In the genomic region with DNA sequence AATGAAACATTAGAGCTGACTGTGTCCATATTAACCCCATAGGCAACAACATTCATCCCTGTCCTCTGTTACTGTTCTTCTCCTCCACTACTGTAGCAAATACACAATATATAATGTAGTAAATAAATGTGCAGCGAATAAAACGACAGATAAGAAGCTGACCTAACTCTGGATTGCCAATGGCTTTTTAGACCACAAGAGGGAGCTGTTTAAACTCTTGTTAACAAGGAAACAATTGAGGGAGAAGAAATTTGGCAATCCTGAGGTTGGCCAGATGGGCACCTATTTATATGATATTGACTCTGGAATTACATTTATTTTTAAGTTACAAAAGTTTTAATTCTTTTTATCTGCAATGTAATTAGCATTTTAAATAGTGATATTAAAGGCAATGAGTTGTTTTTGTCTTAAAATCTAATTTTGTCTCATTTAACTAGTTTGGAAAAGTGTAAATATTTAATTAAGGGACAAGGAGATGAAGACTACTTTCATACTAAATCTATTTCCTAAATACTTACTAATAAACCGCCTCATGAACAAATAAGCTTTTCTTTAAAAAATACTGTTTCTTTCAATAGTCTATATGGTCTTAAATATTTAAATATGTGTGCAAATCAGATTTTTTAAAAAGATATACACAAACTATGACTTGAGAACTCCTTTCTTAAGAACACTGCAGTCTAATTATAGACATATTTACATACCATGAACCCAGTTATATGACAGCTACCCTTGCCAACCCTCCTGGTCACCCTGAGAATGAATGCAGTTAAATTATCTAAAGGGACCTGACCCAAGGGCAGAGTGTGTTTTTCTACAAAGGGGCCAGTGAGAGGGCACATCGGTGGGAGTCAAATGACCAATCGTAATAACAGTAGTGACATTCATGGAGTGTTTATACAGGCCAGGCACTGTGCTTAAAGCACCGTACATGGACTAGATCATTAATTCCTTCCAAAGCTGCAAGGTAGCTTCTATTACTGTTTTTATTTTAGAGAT, we compare ENCODE assay signal across 7 cellular contexts. TPM values are rescaled to one million over a fixed set of nuclear protein-coding genes. Genes with fewer than 3 reads are reported as not detected.
DNase-seq lines count a peak whose midpoint lies in the region; ATAC-seq and TF ChIP-seq lines count a peak whose summit lies in the region.

No MANE protein-coding gene starts in this region.

- peaks cover 10% of the 10 kb centered on the region for H3K4me1 Mint-ChIP-seq in neural crest cell

- no peak overlapping the region for H3K9ac ChIP-seq in SK-N-MC (ENCODE audit: insufficient read length)

- H3K27ac ChIP-seq in SK-N-MC (no peak overlapping the region), esophagus squamous epithelium (no peak overlapping the region)

- intact Hi-C loops in esophagus squamous epithelium (cut with DNase I), result no loop called here

- peak; percentile 57 to 88 (median 76) for TF ChIP-seq CTCF in esophagus squamous epithelium (IDR thresholded peaks at IDR 0.05)
- TF ChIP-seq CTCF in neural crest cell (conservative IDR thresholded peaks at IDR 0.05), result peak; percentile 93

- H3K27me3 ChIP-seq in esophagus squamous epithelium, result peaks cover 0 to 23% (median 0%) of the 10 kb centered on the region in 4 donors
- no peaks in the 10 kb centered on the region for H3K27me3 ChIP-seq in MG63

- H3K9me3 ChIP-seq in SK-N-MC (ENCODE audit: low read depth, low read length), result 0 out of 2 replicates have a peak, but pooled peaks cover 2% of the 10 kb centered on the region
- peaks cover 0 to 3% (median 0%) of the 10 kb centered on the region in 3 donors for H3K9me3 ChIP-seq in esophagus squamous epithelium
- H3K9me3 ChIP-seq in MG63, result no peaks in the 10 kb centered on the region

- no peaks in the 10 kb centered on the region for H3K9me3 Mint-ChIP-seq in neural crest cell

- peak; percentile 64 for ATAC-seq in GM21619 (IDR thresholded peaks at IDR 0.05; ENCODE audit: unreplicated experiment)

- DNase-seq in Daoy (ENCODE audit: low read depth), result peak; percentile 41
- DNase-seq in NCI-H1092 treated with DMSO at 0.1 percent for 48 hours (lab: John Stamatoyannopoulos, UW), result peak; percentile 84
- peak; percentile 76 for DNase-seq in SK-N-MC (ENCODE audit: low read depth, low spot score)
- DNase-seq in esophagus squamous epithelium (lab: John Stamatoyannopoulos, UW), result no peak
- DNase-seq in neural crest cell (ENCODE audit: low read depth, low spot score), result peak; percentile 45
- no peak for DNase-seq in MG63

- no peak overlapping the region for H3K4me3 Mint-ChIP-seq in neural crest cell

- no peaks in the 10 kb centered on the region for H3K4me1 ChIP-seq in esophagus squamous epithelium

- H3K36me3 Mint-ChIP-seq in neural crest cell (ENCODE audit: low read depth), result no peaks in the 10 kb centered on the region

- H3K27ac Mint-ChIP-seq in neural crest cell (ENCODE audit: unreplicated experiment), result no peak overlapping the region

- 35 to 42% methylated on average over 6 of the region's 6 CpGs for WGBS in esophagus squamous epithelium, 2 donors

- H3K4me3 ChIP-seq in SK-N-MC (no peak overlapping the region), esophagus squamous epithelium (no peak overlapping the region), MG63 (no peak overlapping the region)

- no peak for TF ChIP-seq POLR2A in esophagus squamous epithelium (IDR thresholded peaks at IDR 0.05)

- peaks cover 37% of the 10 kb centered on the region for H3K27me3 Mint-ChIP-seq in neural crest cell (ENCODE audit: low read depth)

- no peaks in the 10 kb centered on the region for H3K36me3 ChIP-seq in SK-N-MC (ENCODE audit: insufficient read depth, low read length)
- no peaks in the 10 kb centered on the region for H3K36me3 ChIP-seq in esophagus squamous epithelium
- H3K36me3 ChIP-seq in MG63, result no peaks in the 10 kb centered on the region

RNA-seq across cellular contexts. Expression of gene HPF1, which starts 52.9 kb away (rescaled TPM):
- 23.3 and 34.4 TPM in 2 replicates for total RNA-seq in Daoy (2014; rRNA removed; shearing (Covaris generic))
- total RNA-seq in esophagus squamous epithelium, result 10 to 100 TPM; 11.1 to 40.9 (median 17.1) TPM
- total RNA-seq in neural crest cell, result 49.8 and 53.6 TPM in 2 replicates
- 23.9 and 81.4 TPM in 2 replicates for total RNA-seq in MG63 (2014; rRNA removed; shearing (Covaris generic); ENCODE audit: low replicate concordance)

Comparison
In these comparisons a context has a peak if more than half of its experiments do, and no peak if none do; other contexts are left out.
1. DNase-seq: peak in Daoy (single experiment), NCI-H1092 treated with DMSO at 0.1 percent for 48 hours (single experiment), SK-N-MC (single experiment) and neural crest cell (single experiment); none in esophagus squamous epithelium (single experiment) and MG63 (single experiment).